8 cellular contexts compared by ENCODE assay signal in genomic region chr9:120928015-120928719, GRCh38. TPM values are rescaled to one million over a fixed set of nuclear protein-coding genes. Genes with fewer than 3 reads are reported as not detected.
DNase-seq lines count a peak whose midpoint lies in the region; ATAC-seq, FAIRE-seq and TF ChIP-seq lines count a peak whose summit lies in the region.

No MANE protein-coding gene starts in this region.

- no peaks in the 10 kb centered on the region for H3K36me3 ChIP-seq in sigmoid colon

- no peaks in the 10 kb centered on the region for H3K27me3 ChIP-seq in sigmoid colon

- peak overlapping the region; percentile 95 for H3K4me3 Mint-ChIP-seq in activated naive CD4-positive, alpha-beta T cell treated with anti-CD3 and anti-CD28 coated beads, Interleukin-2, amount 50 U/mL, for 24 hours

- intact Hi-C loops in left ventricle myocardium superior (cut with micrococcal nuclease) (loop anchor here (5.0 kb wide), 1 partner anchor 86 kb away; the partner anchor contains the start of gene PSMD5), sigmoid colon (cut with DNase I) (loop anchor here (2.0 kb wide), 1 partner anchor 51 kb away; the partner anchor contains the start of gene PHF19)

- ATAC-seq in HG02642 (IDR thresholded peaks at IDR 0.05; ENCODE audit: poor library complexity, unreplicated experiment): peak; percentile 1
- ATAC-seq in left ventricle myocardium superior: peak; percentile 28
- no peak for ATAC-seq in HG03039 (IDR thresholded peaks at IDR 0.05; ENCODE audit: unreplicated experiment)
- no peak for ATAC-seq in GM21367 (IDR thresholded peaks at IDR 0.05; ENCODE audit: unreplicated experiment)

- H3K4me3 ChIP-seq in AG10803 (ENCODE audit: low read length) (peak overlapping the region; percentile 57), sigmoid colon (peak overlapping the region; percentile 72 to 84 (median 76))

- H3K27ac Mint-ChIP-seq in activated naive CD4-positive, alpha-beta T cell treated with anti-CD3 and anti-CD28 coated beads, Interleukin-2, amount 50 U/mL, for 24 hours: peak overlapping the region; percentile 98

- no peak for FAIRE-seq in urothelium cell line (lab: Jason Lieb, UNC)

- no peak for TF ChIP-seq CTCF in AG10803 (conservative IDR thresholded peaks at IDR 0.05; ENCODE audit: low read length)
- no peak for TF ChIP-seq CTCF in sigmoid colon (IDR thresholded peaks at IDR 0.05)

- no peaks in the 10 kb centered on the region for H3K27me3 Mint-ChIP-seq in activated naive CD4-positive, alpha-beta T cell treated with anti-CD3 and anti-CD28 coated beads, Interleukin-2, amount 50 U/mL, for 24 hours

- peaks cover 0 to 36% (median 13%) of the 10 kb centered on the region in 4 donors for H3K4me1 ChIP-seq in sigmoid colon

- 13 to 16% methylated on average over 31 of the region's 31 CpGs for WGBS in sigmoid colon, 2 donors

- no peaks in the 10 kb centered on the region for H3K9me3 Mint-ChIP-seq in activated naive CD4-positive, alpha-beta T cell treated with anti-CD3 and anti-CD28 coated beads, Interleukin-2, amount 50 U/mL, for 24 hours

- DNase-seq in AG10803 (ENCODE audit: low read depth) (no peak), left ventricle myocardium superior (peak; percentile 60), sigmoid colon (peak; percentile 83), urothelium cell line (ENCODE audit: low spot score) (no peak)

- H3K9me3 ChIP-seq in sigmoid colon: no peaks in the 10 kb centered on the region

- H3K4me1 Mint-ChIP-seq in activated naive CD4-positive, alpha-beta T cell treated with anti-CD3 and anti-CD28 coated beads, Interleukin-2, amount 50 U/mL, for 24 hours: peaks cover 66% of the 10 kb centered on the region

- no peak for TF ChIP-seq EP300 in sigmoid colon (IDR thresholded peaks at IDR 0.05)

- peak overlapping the region; percentile 91 to 95 (median 94) for H3K27ac ChIP-seq in sigmoid colon

- peaks cover 30% of the 10 kb centered on the region for H3K36me3 Mint-ChIP-seq in activated naive CD4-positive, alpha-beta T cell treated with anti-CD3 and anti-CD28 coated beads, Interleukin-2, amount 50 U/mL, for 24 hours

- TF ChIP-seq POLR2A in sigmoid colon (IDR thresholded peaks at IDR 0.05): peak in 1 of 2 donors; percentile 27

RNA-seq across cellular contexts. Expression of gene TRAF1, which starts 1.6 kb away (rescaled TPM):
- total RNA-seq in left ventricle myocardium superior (2.4 TPM), sigmoid colon (1 to 10 TPM; 4.4 to 8.0 (median 5.0) TPM)
- polyA plus RNA-seq in sigmoid colon: 10 to 100 TPM in 1 of 3 donors, under 1 TPM in 2; 0.46 to 10.0 (median 0.60) TPM

RNA-seq across cellular contexts. Expression of gene PHF19, which starts 51.2 kb away (rescaled TPM):
- 9.5 TPM for total RNA-seq in left ventricle myocardium superior
- 10 to 100 TPM; 22.5 to 32.7 (median 31.6) TPM for total RNA-seq in sigmoid colon
- 10 to 100 TPM; 10.2 to 38.2 (median 10.6) TPM for polyA plus RNA-seq in sigmoid colon

Comparison
In these comparisons a context has a peak if more than half of its experiments do, and no peak if none do; other contexts are left out.
1. DNase-seq: peak in left ventricle myocardium superior (single experiment) and sigmoid colon (single experiment); none in AG10803 (single experiment) and urothelium cell line (single experiment).
2. ATAC-seq: peak in HG02642 (single experiment) and left ventricle myocardium superior (single experiment); none in HG03039 (single experiment) and GM21367 (single experiment).